ENCODE assay signal across 14 cellular contexts in the genomic region with DNA sequence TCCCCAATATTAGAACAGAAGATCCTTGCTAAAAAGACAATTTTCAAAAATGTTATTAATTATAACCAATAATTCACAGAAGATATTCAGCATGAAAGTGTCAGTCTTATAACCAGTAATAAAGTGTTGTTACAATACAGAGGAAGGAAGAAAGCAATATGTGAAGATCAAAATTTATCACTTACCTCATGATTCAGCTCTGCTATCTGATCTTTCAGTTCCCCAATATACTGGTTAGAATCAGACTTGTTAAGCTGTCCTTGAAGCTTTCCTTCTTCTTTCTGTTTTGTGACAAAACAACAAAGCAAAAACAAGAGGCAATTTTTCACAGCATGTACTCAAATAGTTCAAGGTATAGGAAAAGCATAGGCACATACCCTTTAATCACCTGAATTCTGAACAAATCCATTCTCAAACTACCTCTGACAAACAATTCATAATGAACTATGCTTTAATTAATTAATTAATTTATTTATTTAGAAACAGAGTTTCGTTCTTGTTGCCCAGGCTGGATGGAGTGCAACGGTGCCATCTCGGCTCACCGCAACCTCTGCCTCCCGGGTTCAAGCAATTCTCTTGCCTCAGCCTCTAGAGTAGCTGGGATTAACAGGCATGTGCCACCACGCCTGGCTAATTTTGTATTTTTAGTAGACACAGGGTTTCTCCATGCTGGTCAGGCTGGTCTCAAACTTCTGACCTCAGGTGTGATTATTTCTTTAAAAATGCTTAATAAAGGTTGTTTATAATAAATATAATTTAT.
A peak's percentile ranks its signal among the peaks of the same experiment; 100 is the strongest.
DNase-seq lines count a peak whose midpoint lies in the region; ATAC-seq and TF ChIP-seq lines count a peak whose summit lies in the region.
"Had no signal": no experiment of that assay in that cellular context is flagged by ENCODE, and none has a peak within 500 bp of the region (broad histone marks: within the 10 kb centered on the region; RNA-seq: fewer than 3 reads in every experiment).

No MANE protein-coding gene starts in this region.

- H3K9me3 ChIP-seq in endodermal cell (ENCODE audit: control insufficient read depth, low read length): no peaks in the 10 kb centered on the region

- H3K27ac Mint-ChIP-seq in activated T-cell treated with anti-CD3 and anti-CD28 coated beads, Interleukin-2, amount 50 U/mL, for 72 hours: peak overlapping the region; percentile 38
- H3K27ac Mint-ChIP-seq in stimulated activated naive B cell treated with anti-CD40 and anti-IgM and Interleukin-4, amounts not matched to agents 10 μg/mL and 1 μg/mL and 100 μg/mL, for 72 hours: peak overlapping the region; percentile 59
- H3K27ac Mint-ChIP-seq in endodermal cell: no peak overlapping the region
- H3K27ac Mint-ChIP-seq: activated CD4-positive, alpha-beta T cell treated with anti-CD3 and anti-CD28 coated beads, Interleukin-2, amount 10 ng/mL, durations not matched to agents 7 days and 5 days; brain; type B pancreatic cell had no signal

- H3K27ac ChIP-seq in endodermal cell (ENCODE audit: low read depth, low read length): no peak overlapping the region
- H3K27ac ChIP-seq: KMS-11, PC-9 had no signal

- no peak overlapping the region for H3K4me3 ChIP-seq in endodermal cell (ENCODE audit: low read length)
- H3K4me3 ChIP-seq: PC-9 had no signal

- no peak for ATAC-seq in activated T-cell treated with anti-CD3 and anti-CD28 coated beads, Interleukin-2, amount 50 U/mL, for 72 hours (replicated peaks in 1 of 2)
- ATAC-seq in HG02610 (IDR thresholded peaks at IDR 0.05; ENCODE audit: unreplicated experiment) (peak; percentile 97), HG03558 (IDR thresholded peaks at IDR 0.05; ENCODE audit: extremely low read depth, unreplicated experiment) (peak; percentile 87)
- ATAC-seq in stimulated activated naive B cell treated with anti-CD40 and anti-IgM and Interleukin-4, amounts not matched to agents 10 μg/mL and 1 μg/mL and 100 μg/mL, for 72 hours (replicated peaks): peak; percentile 99

- no peaks in the 10 kb centered on the region for H3K27me3 Mint-ChIP-seq in activated T-cell treated with anti-CD3 and anti-CD28 coated beads, Interleukin-2, amount 50 U/mL, for 72 hours (ENCODE audit: low read depth)
- H3K27me3 Mint-ChIP-seq in stimulated activated naive B cell treated with anti-CD40 and anti-IgM and Interleukin-4, amounts not matched to agents 10 μg/mL and 1 μg/mL and 100 μg/mL, for 72 hours: no peaks in the 10 kb centered on the region
- H3K27me3 Mint-ChIP-seq in endodermal cell (ENCODE audit: insufficient read depth): no peaks in the 10 kb centered on the region
- H3K27me3 Mint-ChIP-seq: activated CD4-positive, alpha-beta T cell treated with anti-CD3 and anti-CD28 coated beads, Interleukin-2, amount 10 ng/mL, durations not matched to agents 7 days and 5 days; brain; type B pancreatic cell had no signal

- peak overlapping the region in 1 of 2 donors; percentile 16 for H3K4me3 Mint-ChIP-seq in activated T-cell treated with anti-CD3 and anti-CD28 coated beads, Interleukin-2, amount 50 U/mL, for 72 hours
- H3K4me3 Mint-ChIP-seq in stimulated activated naive B cell treated with anti-CD40 and anti-IgM and Interleukin-4, amounts not matched to agents 10 μg/mL and 1 μg/mL and 100 μg/mL, for 72 hours: no peak overlapping the region
- H3K4me3 Mint-ChIP-seq in endodermal cell: no peak overlapping the region
- H3K4me3 Mint-ChIP-seq: activated CD4-positive, alpha-beta T cell treated with anti-CD3 and anti-CD28 coated beads, Interleukin-2, amount 10 ng/mL, durations not matched to agents 7 days and 5 days; brain; type B pancreatic cell had no signal

- H3K27me3 ChIP-seq in endodermal cell (ENCODE audit: control insufficient read depth, insufficient read depth, low read length, poor library complexity, severe bottlenecking): no peaks in the 10 kb centered on the region

- 84 to 94% methylated on average over 4 to 6 of the region's 6 CpGs for WGBS in endodermal cell (ENCODE audit: insufficient coverage in 1 of 2, insufficient read length in 1 of 2), 2 experiments

- no peak for TF ChIP-seq CTCF in endodermal cell (conservative IDR thresholded peaks at IDR 0.05)

- no peaks in the 10 kb centered on the region for H3K4me1 ChIP-seq in endodermal cell (ENCODE audit: control insufficient read depth, insufficient read depth, low read length)

- H3K36me3 ChIP-seq in endodermal cell (ENCODE audit: control insufficient read depth, insufficient read depth, low read length): no peaks in the 10 kb centered on the region

- no peak overlapping the region for H3K9ac ChIP-seq in endodermal cell (ENCODE audit: extremely low read depth, low read length, poor library complexity, severe bottlenecking)
- H3K9ac ChIP-seq: KMS-11 had no signal

- no peaks in the 10 kb centered on the region for H3K9me3 Mint-ChIP-seq in activated T-cell treated with anti-CD3 and anti-CD28 coated beads, Interleukin-2, amount 50 U/mL, for 72 hours
- no peaks in the 10 kb centered on the region for H3K9me3 Mint-ChIP-seq in stimulated activated naive B cell treated with anti-CD40 and anti-IgM and Interleukin-4, amounts not matched to agents 10 μg/mL and 1 μg/mL and 100 μg/mL, for 72 hours
- no peaks in the 10 kb centered on the region for H3K9me3 Mint-ChIP-seq in endodermal cell
- H3K9me3 Mint-ChIP-seq: brain, type B pancreatic cell had no signal

- DNase-seq in activated T-cell treated with anti-CD3 and anti-CD28 coated beads, Interleukin-2, amount 50 U/mL, for 72 hours: no peak
- DNase-seq in activated T-cell treated with anti-CD3 and anti-CD28 coated beads, Interleukin-2, amount 50 U/mL, for 48 hours: no peak
- DNase-seq in stimulated activated naive B cell treated with anti-CD40 and anti-IgM and Interleukin-4, amounts not matched to agents 10 μg/mL and 1 μg/mL and 100 μg/mL, for 72 hours: no peak
- no peak for DNase-seq in pons (ENCODE audit: low spot score)
- DNase-seq in endodermal cell: no peak
- DNase-seq in DMS 273 (lab: John Stamatoyannopoulos, UW; ENCODE audit: unreplicated experiment): no peak
- DNase-seq: activated CD4-positive, alpha-beta T cell treated with anti-CD3 and anti-CD28 coated beads, Interleukin-2, amount 10 ng/mL, durations not matched to agents 7 days and 5 days; foreskin melanocyte; PC-9 had no signal

- H3K4me1 Mint-ChIP-seq in activated T-cell treated with anti-CD3 and anti-CD28 coated beads, Interleukin-2, amount 50 U/mL, for 72 hours (ENCODE audit: low read depth): peaks cover 67% of the 10 kb centered on the region
- H3K4me1 Mint-ChIP-seq in stimulated activated naive B cell treated with anti-CD40 and anti-IgM and Interleukin-4, amounts not matched to agents 10 μg/mL and 1 μg/mL and 100 μg/mL, for 72 hours: no peaks in the 10 kb centered on the region
- H3K4me1 Mint-ChIP-seq in endodermal cell: no peaks in the 10 kb centered on the region
- H3K4me1 Mint-ChIP-seq: brain had no signal

- peaks cover 12 to 54% of the 10 kb centered on the region in 2 donors for H3K36me3 Mint-ChIP-seq in activated T-cell treated with anti-CD3 and anti-CD28 coated beads, Interleukin-2, amount 50 U/mL, for 72 hours (ENCODE audit: insufficient read depth in 2 of 2)
- peaks cover 2 to 6% of the 10 kb centered on the region in 2 donors for H3K36me3 Mint-ChIP-seq in stimulated activated naive B cell treated with anti-CD40 and anti-IgM and Interleukin-4, amounts not matched to agents 10 μg/mL and 1 μg/mL and 100 μg/mL, for 72 hours
- H3K36me3 Mint-ChIP-seq in endodermal cell (ENCODE audit: low read depth): peaks cover 3% of the 10 kb centered on the region

Comparison
In these comparisons a context has a peak if more than half of its experiments do, and no peak if none do; other contexts are left out.
1. ATAC-seq: peak in HG02610 (single experiment), HG03558 (single experiment) and stimulated activated naive B cell treated with anti-CD40 and anti-IgM and Interleukin-4, amounts not matched to agents 10 μg/mL and 1 μg/mL and 100 μg/mL, for 72 hours (2 of 2); none in activated T-cell treated with anti-CD3 and anti-CD28 coated beads, Interleukin-2, amount 50 U/mL, for 72 hours (0 of 2).